ENCODE assay signal across 1 cellular context in the genomic region with DNA sequence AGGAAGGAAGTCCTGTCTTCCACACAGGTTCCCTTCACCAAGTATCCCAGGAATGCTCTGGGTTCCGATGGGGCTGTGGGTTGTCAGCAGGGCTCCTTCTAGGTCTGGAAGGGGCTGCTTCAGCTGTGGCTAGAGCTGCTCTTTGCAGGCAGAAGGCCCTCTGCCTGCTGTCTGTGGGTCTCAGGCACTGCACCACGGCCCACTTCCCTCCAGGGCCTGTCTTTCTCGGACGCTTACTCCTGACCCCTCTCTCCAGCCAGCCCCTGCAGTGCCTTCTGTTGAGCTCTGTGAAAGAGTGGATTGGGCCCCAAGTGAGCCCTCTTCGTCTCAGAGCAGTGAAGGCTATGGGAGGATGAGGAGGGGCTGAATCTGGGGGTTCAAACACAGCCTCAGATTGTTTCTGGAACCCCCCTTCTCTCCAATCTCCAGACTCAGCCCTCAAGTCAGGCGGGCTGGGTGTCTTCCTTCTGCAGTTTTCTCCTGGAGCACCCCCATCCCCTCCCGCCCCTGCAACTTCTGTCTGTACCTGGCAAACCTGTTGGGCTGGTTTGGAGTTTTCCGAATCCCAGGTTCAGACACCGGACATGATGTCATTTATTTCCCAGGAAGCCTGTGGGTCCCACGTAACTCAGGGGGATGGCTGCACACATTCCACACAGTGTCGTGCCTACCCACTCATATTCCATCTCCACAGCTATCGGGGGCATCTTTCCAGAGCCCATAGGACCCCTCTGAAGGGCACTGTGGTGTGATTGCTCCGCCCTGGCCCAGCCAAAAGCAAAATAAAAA.
TF ChIP-seq lines count a peak whose summit lies in the region.

No MANE protein-coding gene starts in this region.

TF ChIP-seq in WTC11, 78 proteins besides CTCF, POLR2A, EP300 and RAD21 (continued from another document):
- TF ChIP-seq, protein P1, sequence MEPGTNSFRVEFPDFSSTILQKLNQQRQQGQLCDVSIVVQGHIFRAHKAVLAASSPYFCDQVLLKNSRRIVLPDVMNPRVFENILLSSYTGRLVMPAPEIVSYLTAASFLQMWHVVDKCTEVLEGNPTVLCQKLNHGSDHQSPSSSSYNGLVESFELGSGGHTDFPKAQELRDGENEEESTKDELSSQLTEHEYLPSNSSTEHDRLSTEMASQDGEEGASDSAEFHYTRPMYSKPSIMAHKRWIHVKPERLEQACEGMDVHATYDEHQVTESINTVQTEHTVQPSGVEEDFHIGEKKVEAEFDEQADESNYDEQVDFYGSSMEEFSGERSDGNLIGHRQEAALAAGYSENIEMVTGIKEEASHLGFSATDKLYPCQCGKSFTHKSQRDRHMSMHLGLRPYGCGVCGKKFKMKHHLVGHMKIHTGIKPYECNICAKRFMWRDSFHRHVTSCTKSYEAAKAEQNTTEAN (CRISPR knock-in tag; IDR thresholded peaks at IDR 0.05), result no peak
- TF ChIP-seq GABPB1 (CRISPR knock-in tag; IDR thresholded peaks at IDR 0.05) (no peak), OVOL2 (CRISPR knock-in tag; IDR thresholded peaks at IDR 0.05; ENCODE audit: borderline replicate concordance) (no peak)
